In the genomic region with DNA sequence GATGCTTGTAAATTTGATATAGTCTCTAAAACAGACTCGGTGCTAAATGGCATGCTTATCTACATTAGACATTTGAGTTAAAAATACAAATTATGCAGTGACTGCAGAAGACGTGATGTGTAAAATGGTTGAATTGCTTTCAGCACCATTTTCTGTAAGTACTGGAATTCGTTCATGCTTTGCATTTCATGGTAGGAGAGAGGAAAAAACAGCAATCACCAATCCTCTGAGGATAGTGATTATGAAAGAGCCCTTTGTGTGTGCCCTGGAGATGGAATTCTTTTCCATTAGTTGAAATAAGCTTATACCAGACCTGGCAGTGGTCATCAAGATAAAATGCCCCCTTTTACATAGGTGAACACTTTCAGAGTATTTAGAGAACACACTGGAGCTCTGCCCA, we compare ENCODE assay signal across 21 cellular contexts. TPM values are rescaled to one million over a fixed set of nuclear protein-coding genes. Genes with fewer than 3 reads are reported as not detected.
DNase-seq lines count a peak whose midpoint lies in the region; ATAC-seq, FAIRE-seq and TF ChIP-seq lines count a peak whose summit lies in the region.
"Had no signal": no experiment of that assay in that cellular context is flagged by ENCODE, and none has a peak within 500 bp of the region (broad histone marks: within the 10 kb centered on the region; RNA-seq: fewer than 3 reads in every experiment).

No MANE protein-coding gene starts in this region.

- H2AFZ ChIP-seq in Karpas-422 (ENCODE audit: low read length) = no peak overlapping the region

- ATAC-seq in HG03442 (IDR thresholded peaks at IDR 0.05; ENCODE audit: unreplicated experiment) = no peak
- ATAC-seq: activated naive CD8-positive, alpha-beta T cell treated with anti-CD3 and anti-CD28 coated beads, Interleukin-2, amount 50 U/mL, for 24 hours had no signal

- H3K27me3 ChIP-seq in Karpas-422 (ENCODE audit: low read length) (no peaks in the 10 kb centered on the region), endodermal cell (ENCODE audit: control insufficient read depth, insufficient read depth, low read length, poor library complexity, severe bottlenecking) (peaks cover 48% of the 10 kb centered on the region), stomach (peaks cover 10 to 58% (median 25%) of the 10 kb centered on the region in 3 donors)
- H3K27me3 ChIP-seq in effector memory CD4-positive, alpha-beta T cell (replicated peaks; ENCODE audit: control insufficient read depth, insufficient read depth, low read length, poor library complexity, severe bottlenecking) = peaks cover 20% of the 10 kb centered on the region

- no peaks in the 10 kb centered on the region for H3K79me2 ChIP-seq in Karpas-422 (ENCODE audit: low read length)

- H3K4me1 Mint-ChIP-seq in endodermal cell = peaks cover 13% of the 10 kb centered on the region
- H3K4me1 Mint-ChIP-seq in nephron = peaks cover 12% of the 10 kb centered on the region

- TF ChIP-seq CTCF in endodermal cell (conservative IDR thresholded peaks at IDR 0.05) (no peak), nephron (IDR thresholded peaks at IDR 0.05; ENCODE audit: unreplicated experiment in 3 of 3) (no peak), stomach (IDR thresholded peaks at IDR 0.05) (no peak)

- peak overlapping the region; percentile 16 for H3K4me2 ChIP-seq in Karpas-422 (ENCODE audit: low read depth, low read length, poor library complexity, severe bottlenecking)

- H3K27me3 Mint-ChIP-seq in endodermal cell (ENCODE audit: insufficient read depth) (peaks cover 36% of the 10 kb centered on the region), nephron (ENCODE audit: low read depth) (peaks cover 59% of the 10 kb centered on the region)

- H3K36me3 Mint-ChIP-seq in endodermal cell (ENCODE audit: low read depth) (no peaks in the 10 kb centered on the region), nephron (ENCODE audit: low read depth) (no peaks in the 10 kb centered on the region)
- H3K36me3 Mint-ChIP-seq: activated CD4-positive, alpha-beta memory T cell treated with anti-CD3 and anti-CD28 coated beads for 36 hours had no signal

- TF ChIP-seq EP300 in stomach (IDR thresholded peaks at IDR 0.05) = no peak

- no peaks in the 10 kb centered on the region for H4K20me1 ChIP-seq in Karpas-422 (ENCODE audit: insufficient read depth, low read depth, low read length)

- H3K9ac ChIP-seq in Karpas-422 (ENCODE audit: low read length) (no peak overlapping the region), endodermal cell (ENCODE audit: extremely low read depth, low read length, poor library complexity, severe bottlenecking) (no peak overlapping the region)

- no peaks in the 10 kb centered on the region for H3K36me3 ChIP-seq in Karpas-422 (ENCODE audit: insufficient read depth, low read length)
- no peaks in the 10 kb centered on the region for H3K36me3 ChIP-seq in endodermal cell (ENCODE audit: control insufficient read depth, insufficient read depth, low read length)
- H3K36me3 ChIP-seq in effector memory CD4-positive, alpha-beta T cell (ENCODE audit: control insufficient read depth, insufficient read depth, low read length) = no peaks in the 10 kb centered on the region
- no peaks in the 10 kb centered on the region for H3K36me3 ChIP-seq in stomach
- H3K36me3 ChIP-seq: spleen had no signal

- no peak overlapping the region for H3K27ac Mint-ChIP-seq in endodermal cell
- no peak overlapping the region for H3K27ac Mint-ChIP-seq in nephron
- H3K27ac Mint-ChIP-seq: activated CD4-positive, alpha-beta memory T cell treated with anti-CD3 and anti-CD28 coated beads for 36 hours; activated naive CD8-positive, alpha-beta T cell treated with anti-CD3 and anti-CD28 coated beads, Interleukin-2, amount 50 U/mL, for 24 hours; activated T-cell treated with anti-CD3 and anti-CD28 coated beads, Interleukin-2, amount 50 U/mL, for 24 hours had no signal

- no peak for TF ChIP-seq POLR2A in stomach (IDR thresholded peaks at IDR 0.05)

- 47% methylated on average over 3 of the region's 3 CpGs for WGBS in endodermal cell (ENCODE audit: insufficient coverage in 1 of 2, insufficient read length in 1 of 2), 2 experiments
- WGBS in stomach, 5 donors = 39 to 62% (median 48%) methylated on average over 3 of the region's 3 CpGs

- H3K9me3 ChIP-seq in Karpas-422 (ENCODE audit: low read length) (no peaks in the 10 kb centered on the region), endodermal cell (ENCODE audit: control insufficient read depth, low read length) (no peaks in the 10 kb centered on the region), stomach (peaks cover 0 to 2% (median 0%) of the 10 kb centered on the region in 4 donors)
- no peaks in the 10 kb centered on the region for H3K9me3 ChIP-seq in effector memory CD4-positive, alpha-beta T cell (ENCODE audit: control insufficient read depth, low read length)
- H3K9me3 ChIP-seq: spleen had no signal

- peak; percentile 38 for FAIRE-seq in GM18507 (lab: Jason Lieb, UNC)

- H3K4me3 Mint-ChIP-seq in endodermal cell (peak overlapping the region; percentile 59), nephron (peak overlapping the region; percentile 70 to 73 (median 70))
- H3K4me3 Mint-ChIP-seq: activated CD4-positive, alpha-beta memory T cell treated with anti-CD3 and anti-CD28 coated beads for 36 hours; activated T-cell treated with anti-CD3 and anti-CD28 coated beads, Interleukin-2, amount 50 U/mL, for 24 hours had no signal

- peaks cover 5% of the 10 kb centered on the region for H3K9me3 Mint-ChIP-seq in endodermal cell
- H3K9me3 Mint-ChIP-seq in nephron = peaks cover 4% of the 10 kb centered on the region
- H3K9me3 Mint-ChIP-seq: activated CD4-positive, alpha-beta memory T cell treated with anti-CD3 and anti-CD28 coated beads for 36 hours; activated naive CD8-positive, alpha-beta T cell treated with anti-CD3 and anti-CD28 coated beads, Interleukin-2, amount 50 U/mL, for 24 hours; activated T-cell treated with anti-CD3 and anti-CD28 coated beads, Interleukin-2, amount 50 U/mL, for 24 hours had no signal

- H3K4me1 ChIP-seq in Karpas-422 (ENCODE audit: low read length) = peaks cover 17% of the 10 kb centered on the region
- no peaks in the 10 kb centered on the region for H3K4me1 ChIP-seq in endodermal cell (ENCODE audit: control insufficient read depth, insufficient read depth, low read length)
- peaks cover 4% of the 10 kb centered on the region for H3K4me1 ChIP-seq in effector memory CD4-positive, alpha-beta T cell (ENCODE audit: control insufficient read depth, insufficient read depth, low read length, poor library complexity, severe bottlenecking)
- H3K4me1 ChIP-seq in stomach = peaks cover 11 to 16% (median 13%) of the 10 kb centered on the region in 4 donors

- intact Hi-C loops in stomach (cut with DNase I; ENCODE audit: low total_unique reads) = no loop called here

- peak overlapping the region; percentile 7; the same call in 1 of the 2 replicates for H3K4me3 ChIP-seq in Karpas-422 (ENCODE audit: low read length)
- H3K4me3 ChIP-seq in endodermal cell (ENCODE audit: low read length) = no peak overlapping the region
- H3K4me3 ChIP-seq in effector memory CD4-positive, alpha-beta T cell (ENCODE audit: insufficient read depth, low read depth, low read length, poor library complexity, severe bottlenecking) = no peak overlapping the region
- no peak overlapping the region for H3K4me3 ChIP-seq in stomach

- H3K27ac ChIP-seq in Karpas-422 (ENCODE audit: low read length) (no peak overlapping the region), endodermal cell (ENCODE audit: low read depth, low read length) (no peak overlapping the region), stomach (no peak overlapping the region)
- no peak overlapping the region for H3K27ac ChIP-seq in effector memory CD4-positive, alpha-beta T cell (ENCODE audit: insufficient read depth, low read length, poor library complexity, severe bottlenecking)
- H3K27ac ChIP-seq: spleen, VCaP had no signal

- DNase-seq in GM18507 (ENCODE audit: extremely low spot score, insufficient read length, low read depth) (no peak), Karpas-422 (no peak), endodermal cell (no peak), stomach (no peak)
- no peak for DNase-seq in effector memory CD4-positive, alpha-beta T cell
- no peak for DNase-seq in activated CD4-positive, alpha-beta T cell treated with anti-CD3 and anti-CD28 coated beads for 4 hours
- DNase-seq: activated CD4-positive, alpha-beta memory T cell treated with anti-CD3 and anti-CD28 coated beads for 36 hours; activated naive CD8-positive, alpha-beta T cell treated with anti-CD3 and anti-CD28 coated beads, Interleukin-2, amount 50 U/mL, for 24 hours; activated T-cell treated with anti-CD3 and anti-CD28 coated beads, Interleukin-2, amount 50 U/mL, for 24 hours; COR-L47; effector CD4-positive, alpha-beta T cell; left ventricle myocardium superior; NCI-H2081 treated with DMSO at 0.1 percent for 48 hours; NK-92 treated with Interleukin-12 subunit alpha and Interleukin-12 subunit beta, amount 100 ng/mL, for 24 hours; RPMI8226; spleen had no signal

- H3K9me2 ChIP-seq in Karpas-422 (replicated peaks; ENCODE audit: insufficient read depth, low read length) = no peaks in the 10 kb centered on the region

RNA-seq across cellular contexts. Expression of a gene that starts 1.7 kb away (rescaled TPM):
- total RNA-seq in Karpas-422 (2014; rRNA removed; shearing (Covaris generic); ENCODE audit: low replicate concordance) = not detected in 2 replicates
- total RNA-seq in endodermal cell = 1 to 10 TPM; 1.2 to 3.3 TPM
- polyA plus RNA-seq in endodermal cell (2013, experiment 1 of 2) = 6.7 TPM
- polyA plus RNA-seq in endodermal cell (2013, experiment 2 of 2) = 4.9 TPM
- total RNA-seq in stomach = not detected
- not detected for polyA plus RNA-seq in stomach
- total RNA-seq: activated CD4-positive, alpha-beta memory T cell treated with anti-CD3 and anti-CD28 coated beads for 36 hours; G401; left ventricle myocardium superior; pulmonary artery endothelial cell; spleen had no signal
